In the genomic region with DNA sequence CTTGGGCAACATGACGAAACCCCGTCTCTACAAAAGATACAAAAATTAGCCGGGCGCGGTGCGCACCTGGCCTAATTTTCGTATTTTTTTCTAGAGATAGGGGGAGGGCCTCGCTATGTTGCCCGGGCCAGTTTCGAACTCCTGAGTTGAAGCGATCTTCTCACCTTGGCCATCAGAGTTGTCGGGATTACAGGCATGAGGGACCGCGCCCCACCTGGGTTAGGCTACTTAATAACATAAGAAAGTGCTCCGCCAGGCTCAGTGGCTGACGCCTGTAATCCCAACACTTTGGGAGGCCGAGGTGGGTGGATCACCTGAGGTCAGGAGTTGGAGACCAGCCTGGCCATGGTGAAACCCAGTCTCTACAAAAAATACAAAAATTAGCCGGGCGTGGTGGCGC, we compare ENCODE assay signal across 8 cellular contexts.
DNase-seq lines count a peak whose midpoint lies in the region; ATAC-seq, FAIRE-seq and TF ChIP-seq lines count a peak whose summit lies in the region.
"Not testable (repeated sequence)": the region's sequence is repeated elsewhere in the genome, so short reads cannot be mapped to it uniquely, and the experiment has no call there.

No MANE protein-coding gene starts in this region.

- H3K4me1 ChIP-seq in BLaER1 treated with 17β-estradiol and CSF1 and Interleukin-3, amounts not matched to agents 10 nM and 100 nM = peaks cover 10 to 18% (median 14%) of the 10 kb centered on the region in 10 experiments
- not testable (repeated sequence) for H3K4me1 ChIP-seq in HUES6 (ENCODE audit: control insufficient read depth, insufficient read depth, low read length); endothelial cell of umbilical vein (ENCODE audit: control insufficient read depth, extremely low read depth, insufficient read depth, low read length); keratinocyte (ENCODE audit: control insufficient read depth, extremely low read depth, insufficient read depth, low read length)
- peaks cover 0 to 24% (median 18%) of the 10 kb centered on the region in 4 donors for H3K4me1 ChIP-seq in stomach

- intact Hi-C loops in endothelial cell of umbilical vein (cut with micrococcal nuclease); stomach (cut with DNase I; ENCODE audit: low total_unique reads): not testable (repeated sequence)

- dilution Hi-C loops in endothelial cell of umbilical vein (cut with MboI; ENCODE audit: extremely low pct_ligation_motif_present, low sequenced_read_pairs); keratinocyte (cut with MboI; ENCODE audit: extremely low pct_ligation_motif_present, low sequenced_read_pairs): not testable (repeated sequence)

- peak overlapping the region; percentile 79 to 95 (median 92) for H3K4me3 ChIP-seq in BLaER1 treated with 17β-estradiol and CSF1 and Interleukin-3, amounts not matched to agents 10 nM and 100 nM
- H3K4me3 ChIP-seq in HUES6 (ENCODE audit: low read depth, low read length) (peak overlapping the region; percentile 93), endothelial cell of umbilical vein (replicated peaks in 1 of 3; ENCODE audit: insufficient read depth in 1 of 3, low read depth in 1 of 3, low read length in 3 of 3) (peak overlapping the region in 1 of 3 experiments; percentile 35), keratinocyte (ENCODE audit: control insufficient read depth in 2 of 3, extremely low read depth in 1 of 3, insufficient read depth in 2 of 3, low read depth in 1 of 3, low read length in 3 of 3) (peak overlapping the region; percentile 58 to 74 (median 74)), stomach (peak overlapping the region; percentile 74 to 92 (median 84))

- not testable (repeated sequence) for FAIRE-seq in endothelial cell of umbilical vein (lab: Jason Lieb, UNC); keratinocyte (lab: Jason Lieb, UNC)

- peak overlapping the region; percentile 72 to 90 (median 80) for H3K4me2 ChIP-seq in BLaER1 treated with 17β-estradiol and CSF1 and Interleukin-3, amounts not matched to agents 10 nM and 100 nM
- peak overlapping the region; percentile 19 for H3K4me2 ChIP-seq in endothelial cell of umbilical vein (ENCODE audit: insufficient read depth, low read length)
- H3K4me2 ChIP-seq in keratinocyte (ENCODE audit: control insufficient read depth, extremely low read depth, insufficient read depth, low read depth, low read length) = peak overlapping the region; percentile 75

- not testable (repeated sequence) for ATAC-seq in activated naive CD8-positive, alpha-beta T cell treated with anti-CD3 and anti-CD28 coated beads, Interleukin-2, amount 50 U/mL, for 24 hours

- CTCF ChIA-PET in endothelial cell of umbilical vein (lab: Charles Lee) = interaction anchor here (1.8 kb wide), 1 partner anchor 106 kb away, joined by 4 read pairs; no protein-coding TSS in a partner anchor

- TF ChIP-seq EP300 in stomach (IDR thresholded peaks at IDR 0.05) = not testable (repeated sequence)

- BruUV-seq in endothelial cell of umbilical vein (replicated peaks; lab: Mats Ljungman, UMichigan) = not testable (repeated sequence)

- not testable (repeated sequence) for H4K20me1 ChIP-seq in BLaER1 treated with 17β-estradiol and CSF1 and Interleukin-3, amounts not matched to agents 10 nM and 100 nM; endothelial cell of umbilical vein (replicated peaks; ENCODE audit: control insufficient read depth, extremely low read depth, insufficient read depth, low read length); keratinocyte (ENCODE audit: control insufficient read depth, extremely low read depth, insufficient read depth, low read length)

- not testable (repeated sequence) for H2AFZ ChIP-seq in endothelial cell of umbilical vein (ENCODE audit: low read depth, low read length)
- peak overlapping the region; percentile 92 for H2AFZ ChIP-seq in keratinocyte (ENCODE audit: control insufficient read depth, low read length)

- H3K27ac Mint-ChIP-seq in T-helper 1 cell treated with Interleukin-12 subunit alpha and Interleukin-12 subunit beta and Interleukin-4 antibody, amounts not matched to agents 30 μg/mL and 1 μg/mL, for 36 hours = peak overlapping the region; percentile 96
- H3K27ac Mint-ChIP-seq in activated naive CD8-positive, alpha-beta T cell treated with anti-CD3 and anti-CD28 coated beads, Interleukin-2, amount 50 U/mL, for 24 hours = peak overlapping the region; percentile 92
- not testable (repeated sequence) for H3K27ac Mint-ChIP-seq in neural crest cell (ENCODE audit: unreplicated experiment)

- not testable (repeated sequence) for H3K36me3 Mint-ChIP-seq in T-helper 1 cell treated with Interleukin-12 subunit alpha and Interleukin-12 subunit beta and Interleukin-4 antibody, amounts not matched to agents 30 μg/mL and 1 μg/mL, for 36 hours (ENCODE audit: low read depth); activated naive CD8-positive, alpha-beta T cell treated with anti-CD3 and anti-CD28 coated beads, Interleukin-2, amount 50 U/mL, for 24 hours (ENCODE audit: low read depth); neural crest cell (ENCODE audit: low read depth)

- H3K9me1 ChIP-seq in endothelial cell of umbilical vein (replicated peaks; ENCODE audit: control insufficient read depth, extremely low read depth, insufficient read depth, low read length); keratinocyte (ENCODE audit: control insufficient read depth, extremely low read depth, insufficient read depth, low read length): not testable (repeated sequence)

- DNase-seq in activated naive CD8-positive, alpha-beta T cell treated with anti-CD3 and anti-CD28 coated beads, Interleukin-2, amount 50 U/mL, for 24 hours; endothelial cell of umbilical vein (ENCODE audit: low read depth, low spot score); keratinocyte (ENCODE audit: low read depth, low spot score); neural crest cell (ENCODE audit: low read depth, low spot score); stomach: not testable (repeated sequence)

- 93 to 96% (median 96%) methylated on average over 20 of the region's 20 CpGs for WGBS in stomach, 5 donors

- H3K27me3 Mint-ChIP-seq in T-helper 1 cell treated with Interleukin-12 subunit alpha and Interleukin-12 subunit beta and Interleukin-4 antibody, amounts not matched to agents 30 μg/mL and 1 μg/mL, for 36 hours (ENCODE audit: low read depth); activated naive CD8-positive, alpha-beta T cell treated with anti-CD3 and anti-CD28 coated beads, Interleukin-2, amount 50 U/mL, for 24 hours; neural crest cell (ENCODE audit: low read depth): not testable (repeated sequence)

- not testable (repeated sequence) for H3K36me3 ChIP-seq in BLaER1 treated with 17β-estradiol and CSF1 and Interleukin-3, amounts not matched to agents 10 nM and 100 nM; HUES6 (ENCODE audit: control insufficient read depth, insufficient read depth, low read length); endothelial cell of umbilical vein (ENCODE audit: control insufficient read depth in 2 of 2, extremely low read depth in 1 of 2, insufficient read depth in 2 of 2, low read length in 2 of 2); keratinocyte (ENCODE audit: control insufficient read depth in 2 of 2, extremely low read depth in 1 of 2, insufficient read depth in 2 of 2, low read length in 2 of 2); stomach

- peak overlapping the region; percentile 90 for H3K4me3 Mint-ChIP-seq in T-helper 1 cell treated with Interleukin-12 subunit alpha and Interleukin-12 subunit beta and Interleukin-4 antibody, amounts not matched to agents 30 μg/mL and 1 μg/mL, for 36 hours
- H3K4me3 Mint-ChIP-seq in activated naive CD8-positive, alpha-beta T cell treated with anti-CD3 and anti-CD28 coated beads, Interleukin-2, amount 50 U/mL, for 24 hours = peak overlapping the region; percentile 87
- peak overlapping the region; percentile 98 for H3K4me3 Mint-ChIP-seq in neural crest cell

- H3K4me1 Mint-ChIP-seq in T-helper 1 cell treated with Interleukin-12 subunit alpha and Interleukin-12 subunit beta and Interleukin-4 antibody, amounts not matched to agents 30 μg/mL and 1 μg/mL, for 36 hours (ENCODE audit: low read depth) = not testable (repeated sequence)
- H3K4me1 Mint-ChIP-seq in activated naive CD8-positive, alpha-beta T cell treated with anti-CD3 and anti-CD28 coated beads, Interleukin-2, amount 50 U/mL, for 24 hours = peaks cover 14% of the 10 kb centered on the region
- H3K4me1 Mint-ChIP-seq in neural crest cell = peaks cover 12% of the 10 kb centered on the region

- POLR2A ChIA-PET in endothelial cell of umbilical vein (lab: Charles Lee) = interaction anchor here (0.6 kb wide), 1 partner anchor 1748 kb away, joined by 3 read pairs; no protein-coding TSS in a partner anchor

- H3K79me2 ChIP-seq in endothelial cell of umbilical vein (ENCODE audit: control insufficient read depth, insufficient read depth, low read length) = not testable (repeated sequence)
- peaks cover 11% of the 10 kb centered on the region for H3K79me2 ChIP-seq in keratinocyte (ENCODE audit: control insufficient read depth, insufficient read depth, low read length)

- H3K9ac ChIP-seq in BLaER1 treated with 17β-estradiol and CSF1 and Interleukin-3, amounts not matched to agents 10 nM and 100 nM = peak overlapping the region; percentile 88 to 93 (median 90); a peak in 20 of 22 replicates
- not testable (repeated sequence) for H3K9ac ChIP-seq in HUES6 (ENCODE audit: low read length); endothelial cell of umbilical vein (replicated peaks; ENCODE audit: extremely low read depth, insufficient read depth, low read length)
- peak overlapping the region; percentile 87 for H3K9ac ChIP-seq in keratinocyte (ENCODE audit: control insufficient read depth, extremely low read depth, insufficient read depth, low read length)

- H3K9me3 ChIP-seq in BLaER1 treated with 17β-estradiol and CSF1 and Interleukin-3, amounts not matched to agents 10 nM and 100 nM (replicated peaks in 1 of 11); HUES6 (ENCODE audit: control insufficient read depth, insufficient read depth, low read depth, low read length); endothelial cell of umbilical vein (replicated peaks; ENCODE audit: control insufficient read depth, insufficient read depth, low read length); keratinocyte (ENCODE audit: control insufficient read depth, low read depth, low read length); stomach: not testable (repeated sequence)

- not testable (repeated sequence) for H3K27me3 ChIP-seq in BLaER1 treated with 17β-estradiol and CSF1 and Interleukin-3, amounts not matched to agents 10 nM and 100 nM; HUES6 (ENCODE audit: control insufficient read depth, insufficient read depth, low read length); endothelial cell of umbilical vein (ENCODE audit: control insufficient read depth in 2 of 2, insufficient read depth in 2 of 2, low read length in 2 of 2); keratinocyte (ENCODE audit: control insufficient read depth, extremely low read depth, insufficient read depth, low read length); stomach

- not testable (repeated sequence) for TF ChIP-seq POLR2A in endothelial cell of umbilical vein (IDR thresholded peaks at IDR 0.05; ENCODE audit: low read depth, low read length); stomach (IDR thresholded peaks at IDR 0.05)

- TF ChIP-seq CTCF in endothelial cell of umbilical vein (IDR thresholded peaks at IDR 0.05; ENCODE audit: extremely low read depth in 1 of 2, insufficient read depth in 1 of 2, low read depth in 1 of 2, low read length in 2 of 2); keratinocyte (optimal IDR thresholded peaks at IDR 0.05 in 1 of 3, IDR thresholded peaks at IDR 0.05 in 1 of 3, conservative IDR thresholded peaks at IDR 0.05 in 1 of 3; ENCODE audit: extremely low read depth in 1 of 3, insufficient read depth in 2 of 3, low read length in 3 of 3); neural crest cell (conservative IDR thresholded peaks at IDR 0.05); stomach (IDR thresholded peaks at IDR 0.05): not testable (repeated sequence)

- not testable (repeated sequence) for H3K9me3 Mint-ChIP-seq in T-helper 1 cell treated with Interleukin-12 subunit alpha and Interleukin-12 subunit beta and Interleukin-4 antibody, amounts not matched to agents 30 μg/mL and 1 μg/mL, for 36 hours; activated naive CD8-positive, alpha-beta T cell treated with anti-CD3 and anti-CD28 coated beads, Interleukin-2, amount 50 U/mL, for 24 hours; neural crest cell

- H3K27ac ChIP-seq in BLaER1 treated with 17β-estradiol and CSF1 and Interleukin-3, amounts not matched to agents 10 nM and 100 nM = peak overlapping the region; percentile 79 to 89 (median 88); a peak in 21 of 22 replicates
- not testable (repeated sequence) for H3K27ac ChIP-seq in HUES6 (ENCODE audit: low read depth, low read length); endothelial cell of umbilical vein (ENCODE audit: insufficient read depth, low read depth, low read length)
- H3K27ac ChIP-seq in keratinocyte (ENCODE audit: control insufficient read depth, insufficient read depth, low read length) (peak overlapping the region; percentile 88), stomach (peak overlapping the region in 4 of 5 donors; percentile 91 to 95 (median 94))

Comparison
In these comparisons a context has a peak if more than half of its experiments do, and no peak if none do; other contexts are left out.
1. H3K4me2 ChIP-seq: peak in every context shown above with its lines; median percentile 80 in BLaER1 treated with 17β-estradiol and CSF1 and Interleukin-3, amounts not matched to agents 10 nM and 100 nM; 75 in keratinocyte; 19 in endothelial cell of umbilical vein.